8 cellular contexts compared by ENCODE assay signal in the genomic region with DNA sequence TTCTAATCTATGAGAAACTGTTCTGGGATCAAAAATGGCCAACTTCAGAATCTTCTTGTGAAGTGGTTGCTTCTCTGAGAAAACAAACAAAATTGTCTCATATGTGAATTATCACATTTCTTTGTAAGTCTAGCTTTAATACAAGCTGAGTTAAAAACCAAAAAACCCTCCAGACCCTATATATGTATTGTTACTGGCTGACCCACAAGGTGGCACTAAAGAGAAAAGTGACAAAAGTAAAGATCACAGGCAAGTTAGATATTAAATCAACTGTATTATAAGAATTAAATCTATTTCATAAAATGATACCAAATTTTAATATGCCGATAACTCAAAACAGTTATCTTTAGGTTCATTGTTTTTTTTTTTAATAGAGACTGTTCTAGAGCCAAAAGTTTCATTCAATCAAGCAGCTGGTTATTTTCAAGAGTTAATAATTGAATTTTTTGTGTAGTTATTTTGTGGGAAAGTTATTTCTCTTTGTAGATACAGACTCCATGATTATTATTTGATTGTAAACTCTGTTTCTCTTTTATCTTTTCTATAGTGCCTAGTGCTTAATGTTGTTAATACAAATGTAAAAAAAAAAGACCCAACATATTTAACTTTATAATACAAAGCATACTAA. TPM values are rescaled to one million over a fixed set of nuclear protein-coding genes. Genes with fewer than 3 reads are reported as not detected.
DNase-seq lines count a peak whose midpoint lies in the region; ATAC-seq and TF ChIP-seq lines count a peak whose summit lies in the region.

No MANE protein-coding gene starts in this region.

- H3K4me3 Mint-ChIP-seq in T-helper 17 cell: no peak overlapping the region

- H3K79me2 ChIP-seq in PC-3 (ENCODE audit: low read length): peaks cover 66% of the 10 kb centered on the region

- BruUV-seq in PC-3 (replicated peaks; lab: Mats Ljungman, UMichigan): no TSS peak

- intact Hi-C loops in PC-3 (cut with micrococcal nuclease): loop anchor here (1.0 kb wide), 1 partner anchor 131 kb away; no protein-coding TSS in a partner anchor

- no peaks in the 10 kb centered on the region for H3K9me2 ChIP-seq in PC-3 (replicated peaks; ENCODE audit: low read length)

- H3K27ac Mint-ChIP-seq in activated naive CD4-positive, alpha-beta T cell treated with anti-CD3 and anti-CD28 coated beads, Interleukin-2, amount 50 U/mL, for 72 hours: no peak overlapping the region
- no peak overlapping the region for H3K27ac Mint-ChIP-seq in T-helper 17 cell

- no peak overlapping the region for H3K27ac ChIP-seq in PC-3 (ENCODE audit: low read length)

- H3K9ac ChIP-seq in PC-3 (ENCODE audit: low read length): no peak overlapping the region

- H3K4me1 Mint-ChIP-seq in T-helper 17 cell: no peaks in the 10 kb centered on the region

- peaks cover 8% of the 10 kb centered on the region for H3K27me3 Mint-ChIP-seq in T-helper 17 cell

- ATAC-seq in PC-3: peak; percentile 36; the same call in 1 of the 2 replicates
- ATAC-seq in activated naive CD4-positive, alpha-beta T cell treated with anti-CD3 and anti-CD28 coated beads, Interleukin-2, amount 50 U/mL, for 72 hours: no peak
- ATAC-seq in HG02973 (IDR thresholded peaks at IDR 0.05; ENCODE audit: unreplicated experiment): no peak
- no peak for ATAC-seq in T-helper 17 cell

- no peak overlapping the region for H2AFZ ChIP-seq in PC-3 (ENCODE audit: low read length)

- DNase-seq in A172 (ENCODE audit: low spot score) (peak; percentile 18), PC-3 (peak; percentile 62), fibroblast of the aortic adventitia (ENCODE audit: low read depth) (peak; percentile 16), DMS79 (lab: John Stamatoyannopoulos, UW) (no peak), T-helper 17 cell (no peak)
- no peak for DNase-seq in activated naive CD4-positive, alpha-beta T cell treated with anti-CD3 and anti-CD28 coated beads, Interleukin-2, amount 50 U/mL, for 72 hours (ENCODE audit: low spot score in 2 of 2)

- peaks cover 40% of the 10 kb centered on the region for H3K36me3 ChIP-seq in PC-3 (ENCODE audit: low read depth, low read length)

- POLR2A ChIA-PET in PC-3 (lab: Charles Lee; ENCODE audit: unreplicated experiment): no interaction called here

- H3K4me3 ChIP-seq in PC-3 (ENCODE audit: low read length) (no peak overlapping the region), fibroblast of the aortic adventitia (ENCODE audit: low read depth, low read length) (no peak overlapping the region)

- H3K4me2 ChIP-seq in PC-3 (ENCODE audit: low read length): no peak overlapping the region

- H3F3A ChIP-seq in PC-3 (ENCODE audit: low read length, unreplicated experiment): no peaks in the 10 kb centered on the region

- no peaks in the 10 kb centered on the region for H3K9me3 Mint-ChIP-seq in activated naive CD4-positive, alpha-beta T cell treated with anti-CD3 and anti-CD28 coated beads, Interleukin-2, amount 50 U/mL, for 72 hours

- H3K9me3 ChIP-seq in PC-3 (ENCODE audit: low read length) (no peaks in the 10 kb centered on the region), T-helper 17 cell (ENCODE audit: control insufficient read depth, low read length, poor library complexity, severe bottlenecking) (no peaks in the 10 kb centered on the region)

- H3K4me1 ChIP-seq in PC-3 (ENCODE audit: insufficient read depth, low read length): peaks cover 31% of the 10 kb centered on the region

- H4K20me1 ChIP-seq in PC-3 (ENCODE audit: low read length): no peaks in the 10 kb centered on the region

- TF ChIP-seq CTCF in GM12873 (IDR thresholded peaks at IDR 0.05; ENCODE audit: insufficient read depth, low read depth, low read length, missing control alignments) (peak; percentile 38), PC-3 (conservative IDR thresholded peaks at IDR 0.05; ENCODE audit: low read depth, low read length) (peak; percentile 77), fibroblast of the aortic adventitia (IDR thresholded peaks at IDR 0.05; ENCODE audit: insufficient read depth, low read length) (peak; percentile 51)

- CTCF ChIA-PET in PC-3 (lab: Charles Lee): interaction anchor here (0.7 to 1.6 kb wide), 4 partner anchors 10 to 171 kb away, joined by 3 to 5 read pairs (median 3); no protein-coding TSS in a partner anchor

- no peaks in the 10 kb centered on the region for H3K36me3 Mint-ChIP-seq in activated naive CD4-positive, alpha-beta T cell treated with anti-CD3 and anti-CD28 coated beads, Interleukin-2, amount 50 U/mL, for 72 hours
- no peaks in the 10 kb centered on the region for H3K36me3 Mint-ChIP-seq in T-helper 17 cell (ENCODE audit: low read depth)

- no peaks in the 10 kb centered on the region for H3K27me3 ChIP-seq in PC-3 (ENCODE audit: low read length)

RNA-seq across cellular contexts. Expression of a gene that starts 7.5 kb away (rescaled TPM):
- 0.05 and 0.12 TPM in 2 replicates for total RNA-seq in A172 (2014; rRNA removed; shearing (Covaris generic))
- total RNA-seq in PC-3 (2014; rRNA removed): 16.5 and 17.7 TPM in 2 replicates
- total RNA-seq in fibroblast of the aortic adventitia (ENCODE audit: low replicate concordance): 1.1 and 10.0 TPM in 2 replicates
- total RNA-seq in activated naive CD4-positive, alpha-beta T cell treated with anti-CD3 and anti-CD28 coated beads, Interleukin-2, amount 50 U/mL, for 72 hours: not detected
- under 1 TPM in 1 of 2 donors, not detected in 1; 0.26 TPM for total RNA-seq in T-helper 17 cell

Comparison
In these comparisons a context has a peak if more than half of its experiments do, and no peak if none do; other contexts are left out.
1. DNase-seq: peak in A172 (single experiment), PC-3 (single experiment) and fibroblast of the aortic adventitia (single experiment); none in activated naive CD4-positive, alpha-beta T cell treated with anti-CD3 and anti-CD28 coated beads, Interleukin-2, amount 50 U/mL, for 72 hours (0 of 2), DMS79 (single experiment) and T-helper 17 cell (0 of 3).
2. Peak in every context shown above with its lines, with median percentiles within 50 percentile points of each other: CTCF ChIP-seq.